15 cellular contexts compared by ENCODE assay signal in genomic region chr3:30602946-30603345, GRCh38. TPM values are rescaled to one million over a fixed set of nuclear protein-coding genes. Genes with fewer than 3 reads are reported as not detected.
DNase-seq lines count a peak whose midpoint lies in the region; ATAC-seq and TF ChIP-seq lines count a peak whose summit lies in the region.
"Had no signal": no experiment of that assay in that cellular context is flagged by ENCODE, and none has a peak within 500 bp of the region (broad histone marks: within the 10 kb centered on the region; RNA-seq: fewer than 3 reads in every experiment).

No MANE protein-coding gene starts in this region.

- H3K9me2 ChIP-seq in GM23338 (ENCODE audit: insufficient read depth) (0 out of 2 replicates have a peak, but pooled peaks cover 6% of the 10 kb centered on the region), OCI-LY1 (ENCODE audit: low read depth, low read length) (no peaks in the 10 kb centered on the region)

- no peaks in the 10 kb centered on the region for H3K27me3 Mint-ChIP-seq in activated CD4-positive, alpha-beta memory T cell treated with anti-CD3 and anti-CD28 coated beads, Interleukin-2, amount 10 ng/mL, durations not matched to agents 7 days and 5 days
- no peaks in the 10 kb centered on the region for H3K27me3 Mint-ChIP-seq in activated CD4-positive, alpha-beta memory T cell treated with anti-CD3 and anti-CD28 coated beads for 36 hours
- peaks cover 15% of the 10 kb centered on the region for H3K27me3 Mint-ChIP-seq in GM23338 (ENCODE audit: insufficient read depth, low read depth, poor library complexity)

- H4K20me1 ChIP-seq in GM23338 (replicated peaks; ENCODE audit: insufficient read depth) (no peaks in the 10 kb centered on the region), OCI-LY1 (ENCODE audit: insufficient read depth, low read length) (no peaks in the 10 kb centered on the region)

- H3K9me3 ChIP-seq in OCI-LY1 (ENCODE audit: low read length), result no peaks in the 10 kb centered on the region
- H3K9me3 ChIP-seq in neutrophil, result no peaks in the 10 kb centered on the region
- H3K9me3 ChIP-seq: vagina had no signal

- ATAC-seq in GM23338, result no peak
- ATAC-seq in GM21367 (IDR thresholded peaks at IDR 0.05; ENCODE audit: unreplicated experiment), result no peak

- intact Hi-C loops in activated CD4-positive, alpha-beta memory T cell treated with anti-CD3 and anti-CD28 coated beads for 36 hours (cut with micrococcal nuclease), result loop anchor here (5.0 kb wide), 1 partner anchor 51 kb away; no protein-coding TSS in a partner anchor

- CTCF ChIA-PET in activated CD4-positive, alpha-beta memory T cell treated with anti-CD3 and anti-CD28 coated beads, Interleukin-2, amount 10 ng/mL, durations not matched to agents 7 days and 5 days (lab: Charles Lee), result interaction anchor here (1.3 to 2.3 kb wide), 2 partner anchors 90 to 404 kb away, joined by 4 to 5 read pairs; no protein-coding TSS in a partner anchor
- CTCF ChIA-PET in activated CD4-positive, alpha-beta memory T cell treated with anti-CD3 and anti-CD28 coated beads for 36 hours (lab: Charles Lee), result interaction anchor here (0.6 kb wide), 1 partner anchor 284 kb away, joined by 3 read pairs; no protein-coding TSS in a partner anchor

- no peak for DNase-seq in activated CD4-positive, alpha-beta memory T cell treated with anti-CD3 and anti-CD28 coated beads, Interleukin-2, amount 10 ng/mL, durations not matched to agents 7 days and 5 days
- DNase-seq in activated CD4-positive, alpha-beta memory T cell treated with anti-CD3 and anti-CD28 coated beads for 36 hours, result no peak
- DNase-seq in GM23338 (ENCODE audit: low spot score), result no peak
- no peak for DNase-seq in DMS53 treated with DMSO at 0.1 percent for 48 hours (lab: John Stamatoyannopoulos, UW; ENCODE audit: unreplicated experiment)
- DNase-seq in NCI-H1105 treated with DMSO at 0.1 percent for 48 hours (lab: John Stamatoyannopoulos, UW), result no peak
- DNase-seq: activated effector memory CD4-positive, alpha-beta T cell treated with anti-CD3 and anti-CD28 coated beads, Interleukin-2, amount 50 U/mL, for 16 hours; central memory CD4-positive, alpha-beta T cell; EL; hypothalamus; stimulated activated CD8-positive, alpha-beta memory T cell treated with anti-CD3 and anti-CD28 coated beads, Interleukin-4, amount 100 ng/mL, for 48 hours had no signal

- peak overlapping the region; percentile 34; the same call in 1 of the 2 replicates for H2AFZ ChIP-seq in GM23338
- peak overlapping the region; percentile 22; the same call in 1 of the 2 replicates for H2AFZ ChIP-seq in OCI-LY1 (ENCODE audit: low read length)

- no peaks in the 10 kb centered on the region for H3F3A ChIP-seq in GM23338 (replicated peaks; ENCODE audit: low read depth)
- H3F3A ChIP-seq in OCI-LY1 (ENCODE audit: insufficient read depth, low read length), result no peaks in the 10 kb centered on the region

- H3K4me2 ChIP-seq in GM23338 (no peak overlapping the region), OCI-LY1 (ENCODE audit: low read length) (peak overlapping the region; percentile 88)

- H3K36me3 Mint-ChIP-seq in activated CD4-positive, alpha-beta memory T cell treated with anti-CD3 and anti-CD28 coated beads, Interleukin-2, amount 10 ng/mL, durations not matched to agents 7 days and 5 days (ENCODE audit: low read depth), result no peaks in the 10 kb centered on the region
- peaks cover 1% of the 10 kb centered on the region for H3K36me3 Mint-ChIP-seq in activated CD4-positive, alpha-beta memory T cell treated with anti-CD3 and anti-CD28 coated beads for 36 hours
- H3K36me3 Mint-ChIP-seq in GM23338 (ENCODE audit: low read depth), result no peaks in the 10 kb centered on the region

- H3K27ac ChIP-seq in GM23338 (ENCODE audit: low read depth) (no peak overlapping the region), OCI-LY1 (ENCODE audit: low read depth, low read length, poor library complexity, severe bottlenecking) (peak overlapping the region; percentile 90), neutrophil (peak overlapping the region; percentile 99)
- H3K27ac ChIP-seq: epithelial cell of prostate, vagina had no signal

- peak overlapping the region; percentile 52 for H3K9ac ChIP-seq in OCI-LY1 (ENCODE audit: low read length)

- H3K4me3 Mint-ChIP-seq in activated CD4-positive, alpha-beta memory T cell treated with anti-CD3 and anti-CD28 coated beads, Interleukin-2, amount 10 ng/mL, durations not matched to agents 7 days and 5 days, result no peak overlapping the region
- no peak overlapping the region for H3K4me3 Mint-ChIP-seq in activated CD4-positive, alpha-beta memory T cell treated with anti-CD3 and anti-CD28 coated beads for 36 hours
- H3K4me3 Mint-ChIP-seq in GM23338, result no peak overlapping the region

- no peaks in the 10 kb centered on the region for H3K9me3 Mint-ChIP-seq in activated CD4-positive, alpha-beta memory T cell treated with anti-CD3 and anti-CD28 coated beads, Interleukin-2, amount 10 ng/mL, durations not matched to agents 7 days and 5 days
- H3K9me3 Mint-ChIP-seq in activated CD4-positive, alpha-beta memory T cell treated with anti-CD3 and anti-CD28 coated beads for 36 hours, result no peaks in the 10 kb centered on the region
- no peaks in the 10 kb centered on the region for H3K9me3 Mint-ChIP-seq in GM23338

- POLR2A ChIA-PET in activated CD4-positive, alpha-beta memory T cell treated with anti-CD3 and anti-CD28 coated beads, Interleukin-2, amount 10 ng/mL, durations not matched to agents 7 days and 5 days (lab: Charles Lee), result interaction anchor here (0.8 to 2.9 kb wide), 4 partner anchors 10 to 930 kb away, joined by 3 to 14 read pairs (median 4); partner anchors contain the start of gene STT3B
- POLR2A ChIA-PET in activated CD4-positive, alpha-beta memory T cell treated with anti-CD3 and anti-CD28 coated beads for 36 hours (lab: Charles Lee), result no interaction called here

- H3K79me2 ChIP-seq in GM23338 (replicated peaks; ENCODE audit: insufficient read depth) (peaks cover 7% of the 10 kb centered on the region), OCI-LY1 (ENCODE audit: insufficient read depth, low read length) (peaks cover 5% of the 10 kb centered on the region)

- no peak overlapping the region for H3K4me3 ChIP-seq in GM23338
- H3K4me3 ChIP-seq in OCI-LY1 (ENCODE audit: low read depth, low read length, poor library complexity, severe bottlenecking), result peak overlapping the region; percentile 23
- H3K4me3 ChIP-seq in neutrophil (ENCODE audit: low read depth in 1 of 2, low read length in 1 of 2), result peak overlapping the region in 1 of 2 experiments; percentile 78
- H3K4me3 ChIP-seq: vagina had no signal

- H3K36me3 ChIP-seq in GM23338 (ENCODE audit: insufficient read depth), result no peaks in the 10 kb centered on the region
- no peaks in the 10 kb centered on the region for H3K36me3 ChIP-seq in OCI-LY1 (ENCODE audit: insufficient read depth, low read length)
- H3K36me3 ChIP-seq in neutrophil, result no peaks in the 10 kb centered on the region
- H3K36me3 ChIP-seq: vagina had no signal

- H3K4me1 ChIP-seq in GM23338 (ENCODE audit: insufficient read depth) (peaks cover 16% of the 10 kb centered on the region), OCI-LY1 (ENCODE audit: insufficient read depth, low read length, severe bottlenecking) (peaks cover 66% of the 10 kb centered on the region), neutrophil (ENCODE audit: control insufficient read depth in 1 of 2, insufficient read depth in 1 of 2, low read depth in 1 of 2, low read length in 1 of 2) (peaks cover 40 to 42% of the 10 kb centered on the region in 2 experiments)

- peaks cover 48% of the 10 kb centered on the region for H3K4me1 Mint-ChIP-seq in activated CD4-positive, alpha-beta memory T cell treated with anti-CD3 and anti-CD28 coated beads, Interleukin-2, amount 10 ng/mL, durations not matched to agents 7 days and 5 days
- peaks cover 45% of the 10 kb centered on the region for H3K4me1 Mint-ChIP-seq in activated CD4-positive, alpha-beta memory T cell treated with anti-CD3 and anti-CD28 coated beads for 36 hours (ENCODE audit: low read depth)
- H3K4me1 Mint-ChIP-seq in GM23338, result peaks cover 18% of the 10 kb centered on the region

- no peak for TF ChIP-seq CTCF in GM23338 (conservative IDR thresholded peaks at IDR 0.05; ENCODE audit: low read depth in 2 of 2)
- no peak for TF ChIP-seq CTCF in OCI-LY1 (IDR thresholded peaks at IDR 0.05; ENCODE audit: low read length)
- TF ChIP-seq CTCF in neutrophil (IDR thresholded peaks at IDR 0.05), result no peak

- H3K27me3 ChIP-seq in GM23338 (ENCODE audit: insufficient read depth) (no peaks in the 10 kb centered on the region; the same call in 1 of the 2 replicates), OCI-LY1 (ENCODE audit: insufficient read depth, low read length) (no peaks in the 10 kb centered on the region), neutrophil (no peaks in the 10 kb centered on the region)
- H3K27me3 ChIP-seq: vagina had no signal

- peak overlapping the region; percentile 7 for H3K27ac Mint-ChIP-seq in activated CD4-positive, alpha-beta memory T cell treated with anti-CD3 and anti-CD28 coated beads, Interleukin-2, amount 10 ng/mL, durations not matched to agents 7 days and 5 days
- no peak overlapping the region for H3K27ac Mint-ChIP-seq in activated CD4-positive, alpha-beta memory T cell treated with anti-CD3 and anti-CD28 coated beads for 36 hours
- H3K27ac Mint-ChIP-seq in GM23338, result no peak overlapping the region

RNA-seq across cellular contexts. Expression of gene TGFBR2, which starts 3.5 kb away (rescaled TPM):
- total RNA-seq in activated CD4-positive, alpha-beta memory T cell treated with anti-CD3 and anti-CD28 coated beads, Interleukin-2, amount 10 ng/mL, durations not matched to agents 7 days and 5 days, result 10 to 100 TPM; 60.1 to 60.8 TPM
- total RNA-seq in activated CD4-positive, alpha-beta memory T cell treated with anti-CD3 and anti-CD28 coated beads for 36 hours, result 10 to 100 TPM; 36.8 to 37.0 TPM
- 12.2 and 13.0 TPM in 2 replicates for total RNA-seq in GM23338 (2014; rRNA removed; shearing (Covaris generic))
- 3.7 and 4.7 TPM in 2 replicates for polyA plus RNA-seq in GM23338 (2016; fragmentation: Nextera tagmentation; extraction: Ambion mirVana)
